10 cellular contexts compared by ENCODE assay signal in genomic region chr1:93716974-93717373, GRCh38. TPM values are rescaled to one million over a fixed set of nuclear protein-coding genes. Genes with fewer than 3 reads are reported as not detected.
A peak's percentile ranks its signal among the peaks of the same experiment; 100 is the strongest.
DNase-seq lines count a peak whose midpoint lies in the region; ATAC-seq, FAIRE-seq and TF ChIP-seq lines count a peak whose summit lies in the region.
"Had no signal": no experiment of that assay in that cellular context is flagged by ENCODE, and none has a peak within 500 bp of the region (broad histone marks: within the 10 kb centered on the region; RNA-seq: fewer than 3 reads in every experiment).

No MANE protein-coding gene starts in this region.

- H3K36me3 ChIP-seq in HCT116 (ENCODE audit: control insufficient read depth in 1 of 2, insufficient read depth in 2 of 2, low read length in 2 of 2) (no peaks in the 10 kb centered on the region; a peak in 1 of 4 replicates), RWPE2 (ENCODE audit: low read depth) (no peaks in the 10 kb centered on the region), pancreas (no peaks in the 10 kb centered on the region)

- no peak overlapping the region for H3K4me3 ChIP-seq in HCT116 (replicated peaks in 1 of 2; ENCODE audit: low read depth in 1 of 2, low read length in 2 of 2)
- H3K4me3 ChIP-seq in RWPE2 (ENCODE audit: severe bottlenecking) = no peak overlapping the region
- H3K4me3 ChIP-seq in epithelial cell of esophagus (ENCODE audit: low read length) = no peak overlapping the region
- no peak overlapping the region for H3K4me3 ChIP-seq in pancreas
- H3K4me3 ChIP-seq: lung had no signal

- WGBS in pancreas, 2 donors = 96 to 100% methylated on average over 2 of the region's 2 CpGs

- H3K9me3 ChIP-seq in HCT116 (ENCODE audit: control insufficient read depth in 1 of 2, insufficient read depth in 1 of 2, low read depth in 1 of 2, low read length in 2 of 2) (peaks cover 0 to 9% of the 10 kb centered on the region in 2 experiments; a peak in 1 of 4 replicates), RWPE2 (ENCODE audit: severe bottlenecking) (peaks cover 4% of the 10 kb centered on the region), pancreas (no peaks in the 10 kb centered on the region)

- no peaks in the 10 kb centered on the region for H3K79me2 ChIP-seq in HCT116 (ENCODE audit: insufficient read depth, low read length)

- H4K20me1 ChIP-seq in HCT116 (ENCODE audit: insufficient read depth) = no peaks in the 10 kb centered on the region

- no peak overlapping the region for H2AFZ ChIP-seq in HCT116 (ENCODE audit: low read depth, low read length, poor library complexity, severe bottlenecking)

- DNase-seq in ACHN = peak; percentile 39
- DNase-seq in HCT116 (ENCODE audit: low read depth, low spot score) = no peak
- no peak for DNase-seq in RWPE2 (ENCODE audit: low spot score)
- DNase-seq in epithelial cell of esophagus (ENCODE audit: low read depth) = peak; percentile 80
- no peak for DNase-seq in pancreas
- no peak for DNase-seq in central memory CD4-positive, alpha-beta T cell
- DNase-seq: NK-92 treated with Interleukin-12 subunit alpha and Interleukin-12 subunit beta, amount 100 ng/mL, for 24 hours had no signal

- ATAC-seq in HCT116 (peak; percentile 74; the same call in 1 of the 2 replicates), RWPE2 (ENCODE audit: low read depth) (peak; percentile 65), pancreas (no peak), GM19395 (IDR thresholded peaks at IDR 0.05; ENCODE audit: unreplicated experiment) (no peak), GM18502 (IDR thresholded peaks at IDR 0.05; ENCODE audit: poor library complexity, unreplicated experiment) (no peak)

- TF ChIP-seq POLR2A in HCT116 (IDR thresholded peaks at IDR 0.05; ENCODE audit: borderline replicate concordance, extremely low read depth, insufficient read depth, insufficient read length) = no peak

- in situ Hi-C loops in ACHN (cut with HindIII; ENCODE audit: low pct_ligation_motif_present, low pct_unique_long_range_greater_than_20kb, low sequenced_read_pairs) = no loop called here

- H3K4me2 ChIP-seq in HCT116 (ENCODE audit: low read length) = no peak overlapping the region

- POLR2A ChIA-PET in HCT116 (lab: Charles Lee) = no interaction called here

- TF ChIP-seq RAD21 in HCT116 (IDR thresholded peaks at IDR 0.05; ENCODE audit: low read depth) = no peak

- H3K9me2 ChIP-seq in HCT116 (ENCODE audit: insufficient read depth) = no peaks in the 10 kb centered on the region

- no TSS peak for BruUV-seq in HCT116 (replicated peaks; lab: Mats Ljungman, UMichigan)

- H3K27me3 ChIP-seq in HCT116 (ENCODE audit: insufficient read depth, low read length) = no peaks in the 10 kb centered on the region
- no peaks in the 10 kb centered on the region for H3K27me3 ChIP-seq in RWPE2 (ENCODE audit: insufficient read depth, poor library complexity, severe bottlenecking)
- H3K27me3 ChIP-seq in pancreas = no peaks in the 10 kb centered on the region

- peaks cover 0 to 46% of the 10 kb centered on the region in 2 experiments; a peak in 2 of 4 replicates for H3K4me1 ChIP-seq in HCT116 (ENCODE audit: control insufficient read depth in 1 of 2, insufficient read depth in 2 of 2, low read length in 2 of 2)
- H3K4me1 ChIP-seq in RWPE2 (ENCODE audit: insufficient read depth, poor library complexity, severe bottlenecking) = no peaks in the 10 kb centered on the region
- no peaks in the 10 kb centered on the region for H3K4me1 ChIP-seq in pancreas

- intact Hi-C loops in HCT116 (cut with micrococcal nuclease) = no loop called here
- intact Hi-C loops in pancreas (cut with DNase I) = no loop called here

- FAIRE-seq in pancreas (lab: Jason Lieb, UNC) = no peak

- H3K9ac ChIP-seq in HCT116 (ENCODE audit: low read length) = no peak overlapping the region

- CTCF ChIA-PET in HCT116 (lab: Charles Lee) = no interaction called here

- H3K27ac ChIP-seq in HCT116 (ENCODE audit: low read depth, low read length) (no peak overlapping the region), RWPE2 (ENCODE audit: poor library complexity, severe bottlenecking) (no peak overlapping the region), pancreas (no peak overlapping the region)

- RAD21 ChIA-PET in HCT116 (lab: Charles Lee; ENCODE audit: low non-redundant PET in 1 of 2, low total read pairs in 2 of 2, uncharacterized antibody in 2 of 2, unreplicated experiment in 2 of 2) = no interaction called here

- TF ChIP-seq CTCF in HCT116 (IDR thresholded peaks at IDR 0.05 in 2 of 3, conservative IDR thresholded peaks at IDR 0.05 in 1 of 3; ENCODE audit: borderline replicate concordance in 1 of 3, insufficient read depth in 1 of 3, low read depth in 2 of 3, low read length in 2 of 3) = no peak
- TF ChIP-seq CTCF in RWPE2 (IDR thresholded peaks at IDR 0.05; ENCODE audit: poor library complexity, severe bottlenecking) = no peak
- TF ChIP-seq CTCF in epithelial cell of esophagus (IDR thresholded peaks at IDR 0.05; ENCODE audit: insufficient read depth, low read depth, low read length, missing control alignments) = no peak
- TF ChIP-seq CTCF in pancreas (IDR thresholded peaks at IDR 0.05) = no peak

TF ChIP-seq in HCT116, 20 proteins besides CTCF, POLR2A, EP300 and RAD21:
- TF ChIP-seq CBX3 (IDR thresholded peaks at IDR 0.05; ENCODE audit: low read depth) (peak; percentile 85; the same call in 1 of the 2 replicates), FOSL1 (IDR thresholded peaks at IDR 0.05; ENCODE audit: low read depth) (peak; percentile 68), MAX (IDR thresholded peaks at IDR 0.05) (peak; percentile 47; the same call in 1 of the 2 replicates), ELF1 (IDR thresholded peaks at IDR 0.05; ENCODE audit: borderline replicate concordance, low read depth) (no peak), JUND (IDR thresholded peaks at IDR 0.05) (peak; percentile 71), EZH2phosphoT487 (IDR thresholded peaks at IDR 0.05; ENCODE audit: borderline replicate concordance) (no peak), SRF (IDR thresholded peaks at IDR 0.05; ENCODE audit: low read depth) (no peak)

RNA-seq across cellular contexts. Expression of gene BCAR3, which starts 35.3 kb away (rescaled TPM):
- total RNA-seq in HCT116 (2021; ENCODE audit: unreplicated experiment) = 24.5 TPM
- polyA plus RNA-seq in HCT116 (2012) = 43.6 and 47.9 TPM in 2 replicates
- total RNA-seq in pancreas = 1 to 10 TPM; 2.4 to 8.2 (median 4.9) TPM
- 1 to 10 TPM; 2.6 to 6.1 TPM for polyA plus RNA-seq in pancreas

Comparison
In these comparisons a context has a peak if more than half of its experiments do, and no peak if none do; other contexts are left out.
1. DNase-seq: peak in ACHN (single experiment) and epithelial cell of esophagus (single experiment); none in HCT116 (single experiment), RWPE2 (single experiment), pancreas (0 of 6) and central memory CD4-positive, alpha-beta T cell (single experiment).
2. ATAC-seq: peak in HCT116 (single experiment) and RWPE2 (single experiment); none in pancreas (0 of 4), GM19395 (single experiment) and GM18502 (single experiment).